ENCODE assay signal across 20 cellular contexts in the genomic region with DNA sequence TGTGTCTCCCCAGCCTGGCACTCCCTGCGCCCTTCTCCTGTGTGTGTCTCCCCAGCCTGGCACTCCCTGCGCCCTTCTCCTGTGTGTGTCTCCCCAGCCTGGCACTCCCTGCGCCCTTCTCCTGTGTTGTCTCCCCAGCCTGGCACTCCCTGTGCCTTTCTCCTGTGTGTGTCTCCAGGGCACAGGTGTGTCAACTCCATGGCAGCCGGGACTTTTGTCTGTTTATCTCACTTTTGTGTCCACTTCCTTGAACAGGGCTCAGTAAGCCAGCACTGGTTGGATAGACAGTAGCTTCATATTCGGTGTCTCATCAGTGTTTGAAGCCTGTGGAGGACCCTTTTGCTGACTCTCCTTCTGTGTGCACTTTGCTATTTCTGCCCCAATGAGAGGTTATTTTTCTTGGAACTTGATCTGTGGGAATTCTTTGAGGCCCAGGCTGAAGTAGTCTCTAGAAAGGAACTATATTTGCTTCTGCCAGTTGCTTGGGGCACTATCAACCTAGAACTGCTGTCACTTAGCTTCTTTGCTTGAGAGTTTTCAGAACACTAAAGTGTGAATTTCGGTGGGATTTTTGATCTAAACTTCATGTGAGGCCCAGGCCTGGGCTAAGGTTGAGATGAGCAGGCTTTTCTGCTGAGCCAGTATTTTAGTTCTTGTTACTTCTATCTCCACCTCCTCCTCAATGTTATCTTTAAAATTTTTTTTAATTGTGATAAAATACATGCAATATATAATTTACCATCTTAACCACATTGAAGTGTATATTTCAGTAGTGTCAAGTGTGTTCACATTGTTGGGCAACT. TPM values are rescaled to one million over a fixed set of nuclear protein-coding genes. Genes with fewer than 3 reads are reported as not detected.
DNase-seq lines count a peak whose midpoint lies in the region; ATAC-seq, FAIRE-seq and TF ChIP-seq lines count a peak whose summit lies in the region.
"Had no signal": no experiment of that assay in that cellular context is flagged by ENCODE, and none has a peak within 500 bp of the region (broad histone marks: within the 10 kb centered on the region; RNA-seq: fewer than 3 reads in every experiment).

No MANE protein-coding gene starts in this region.

- H3K4me3 Mint-ChIP-seq in activated CD4-positive, alpha-beta T cell treated with anti-CD3 and anti-CD28 coated beads for 36 hours = no peak overlapping the region
- H3K4me3 Mint-ChIP-seq: activated naive CD8-positive, alpha-beta T cell; GM23338; memory B cell had no signal

- CTCF ChIA-PET in activated CD4-positive, alpha-beta T cell treated with anti-CD3 and anti-CD28 coated beads for 36 hours (lab: Charles Lee) = no interaction called here

- H3K27ac ChIP-seq in brain microvascular endothelial cell (peak overlapping the region; percentile 35), small intestine (ENCODE audit: low read depth in 1 of 2, low read length in 1 of 2) (peak overlapping the region in 1 of 2 donors; percentile 62)
- H3K27ac ChIP-seq: A549, upper lobe of left lung, WERI-Rb-1 had no signal

- POLR2A ChIA-PET in activated CD4-positive, alpha-beta T cell treated with anti-CD3 and anti-CD28 coated beads for 36 hours (lab: Charles Lee) = no interaction called here

- WGBS in small intestine, 3 donors = 35 to 69% (median 52%) methylated on average over 3 to 6 of the region's 6 CpGs

- no peaks in the 10 kb centered on the region for H3K27me3 Mint-ChIP-seq in activated CD4-positive, alpha-beta T cell treated with anti-CD3 and anti-CD28 coated beads for 36 hours
- H3K27me3 Mint-ChIP-seq: activated naive CD8-positive, alpha-beta T cell; memory B cell had no signal

- H3K27ac Mint-ChIP-seq in activated CD4-positive, alpha-beta T cell treated with anti-CD3 and anti-CD28 coated beads for 36 hours = peak overlapping the region; percentile 51
- H3K27ac Mint-ChIP-seq: activated naive CD8-positive, alpha-beta T cell; GM23338; memory B cell had no signal

- no peaks in the 10 kb centered on the region for H3K9me3 ChIP-seq in small intestine (ENCODE audit: control insufficient read depth, low read depth)
- no peaks in the 10 kb centered on the region for H3K9me3 ChIP-seq in MG63
- H3K9me3 ChIP-seq: A549, upper lobe of left lung had no signal

- H3K4me3 ChIP-seq in brain microvascular endothelial cell (ENCODE audit: low read depth, low read length) = no peak overlapping the region
- H3K4me3 ChIP-seq in small intestine (ENCODE audit: low read depth in 1 of 2, low read length in 2 of 2) = no peak overlapping the region
- no peak overlapping the region for H3K4me3 ChIP-seq in MG63
- H3K4me3 ChIP-seq: A549, GM23338, upper lobe of left lung had no signal

- peaks cover 6% of the 10 kb centered on the region for H3K9me3 Mint-ChIP-seq in activated CD4-positive, alpha-beta T cell treated with anti-CD3 and anti-CD28 coated beads for 36 hours (ENCODE audit: low read depth)

- H3K36me3 Mint-ChIP-seq in activated CD4-positive, alpha-beta T cell treated with anti-CD3 and anti-CD28 coated beads for 36 hours (ENCODE audit: low read depth) = peaks cover 4% of the 10 kb centered on the region

- H3K4me1 ChIP-seq in small intestine (ENCODE audit: control insufficient read depth in 2 of 2, insufficient read depth in 1 of 2, low read depth in 1 of 2, low read length in 1 of 2) = no peaks in the 10 kb centered on the region

- FAIRE-seq in small intestine (lab: Jason Lieb, UNC) = no peak
- FAIRE-seq: A549 had no signal

- H3K36me3 ChIP-seq in brain microvascular endothelial cell (replicated peaks) = no peaks in the 10 kb centered on the region
- H3K36me3 ChIP-seq in small intestine (ENCODE audit: control insufficient read depth in 2 of 2, insufficient read depth in 2 of 2, low read length in 2 of 2) = no peaks in the 10 kb centered on the region
- H3K36me3 ChIP-seq in MG63 = no peaks in the 10 kb centered on the region
- H3K36me3 ChIP-seq: upper lobe of left lung, WERI-Rb-1 had no signal

- H3K27me3 ChIP-seq in brain microvascular endothelial cell (replicated peaks) = no peaks in the 10 kb centered on the region
- H3K27me3 ChIP-seq in small intestine (ENCODE audit: control insufficient read depth in 2 of 2, insufficient read depth in 2 of 2, low read length in 2 of 2) = no peaks in the 10 kb centered on the region
- H3K27me3 ChIP-seq in MG63 = no peaks in the 10 kb centered on the region
- H3K27me3 ChIP-seq: upper lobe of left lung had no signal

- intact Hi-C loops in activated CD4-positive, alpha-beta T cell treated with anti-CD3 and anti-CD28 coated beads for 36 hours (cut with DNase I, micrococcal nuclease) = no loop called here

- H3K4me1 Mint-ChIP-seq in activated CD4-positive, alpha-beta T cell treated with anti-CD3 and anti-CD28 coated beads for 36 hours = no peaks in the 10 kb centered on the region
- H3K4me1 Mint-ChIP-seq: memory B cell had no signal

- in situ Hi-C loops in brain microvascular endothelial cell (cut with HindIII; ENCODE audit: low pct_ligation_motif_present, low sequenced_read_pairs) = no loop called here

- no peak for ATAC-seq in activated CD4-positive, alpha-beta T cell treated with anti-CD3 and anti-CD28 coated beads for 36 hours
- ATAC-seq: A549, GM23338 had no signal

- TF ChIP-seq CTCF in brain microvascular endothelial cell (IDR thresholded peaks at IDR 0.05; ENCODE audit: low read depth, low read length, missing control alignments) = no peak

- no peak for DNase-seq in activated CD4-positive, alpha-beta T cell treated with anti-CD3 and anti-CD28 coated beads for 36 hours
- DNase-seq in activated CD4-positive, alpha-beta T cell treated with anti-CD3 and anti-CD28 coated beads, Interleukin-2, amount 50 U/mL, for 48 hours = no peak
- DNase-seq in brain microvascular endothelial cell = no peak
- DNase-seq in left kidney (ENCODE audit: low read depth, low spot score) = peak; percentile 92
- DNase-seq in small intestine = peak; percentile 84
- DNase-seq in MG63 = no peak
- no peak for DNase-seq in NCI-H1694 (lab: John Stamatoyannopoulos, UW)
- DNase-seq in NCI-H1092 treated with DMSO at 0.1 percent for 48 hours (lab: John Stamatoyannopoulos, UW) = no peak
- DNase-seq: C1 segment of cervical spinal cord; DMS79 treated with DMSO at 0.1 percent for 48 hours; effector memory CD4-positive, alpha-beta T cell; NCI-H146; SHP77 treated with DMSO at 0.1 percent for 48 hours; stimulated activated naive CD4-positive, alpha-beta T cell; upper lobe of left lung; WERI-Rb-1 had no signal

RNA-seq across cellular contexts. Expression of gene ASB1, which starts 8.3 kb away (rescaled TPM):
- 10 to 100 TPM; 31.7 to 33.4 TPM for total RNA-seq in activated CD4-positive, alpha-beta T cell treated with anti-CD3 and anti-CD28 coated beads for 36 hours
- polyA plus RNA-seq in small intestine = 10 to 100 TPM; 11.2 to 20.3 (median 14.3) TPM
- 16.0 and 36.1 TPM in 2 replicates for total RNA-seq in MG63 (2014; rRNA removed; shearing (Covaris generic); ENCODE audit: low replicate concordance)

Comparison
In these comparisons a context has a peak if more than half of its experiments do, and no peak if none do; other contexts are left out.
1. DNase-seq: peak in left kidney (single experiment) and small intestine (single experiment); none in activated CD4-positive, alpha-beta T cell treated with anti-CD3 and anti-CD28 coated beads for 36 hours (single experiment), activated CD4-positive, alpha-beta T cell treated with anti-CD3 and anti-CD28 coated beads, Interleukin-2, amount 50 U/mL, for 48 hours (0 of 2), brain microvascular endothelial cell (single experiment), MG63 (single experiment), NCI-H1694 (single experiment) and NCI-H1092 treated with DMSO at 0.1 percent for 48 hours (single experiment).